Comparison of ENCODE assay signal across 1 cellular context in genomic region chr10:87865201-87866025, GRCh38.
TF ChIP-seq lines count a peak whose summit lies in the region.

No MANE protein-coding gene starts in this region.

TF ChIP-seq in liver, 16 proteins besides CTCF, POLR2A, EP300 and RAD21 (continued from another document):
- TF ChIP-seq MAX (IDR thresholded peaks at IDR 0.05) = no peak
- TF ChIP-seq RXRA (IDR thresholded peaks at IDR 0.05) = no peak
- TF ChIP-seq JUND (IDR thresholded peaks at IDR 0.05) = no peak
- no peak for TF ChIP-seq YY1 (IDR thresholded peaks at IDR 0.05)
TF ChIP-seq in liver: peak in this region for 0.
